Comparison of ENCODE assay signal across 8 cellular contexts in the genomic region with DNA sequence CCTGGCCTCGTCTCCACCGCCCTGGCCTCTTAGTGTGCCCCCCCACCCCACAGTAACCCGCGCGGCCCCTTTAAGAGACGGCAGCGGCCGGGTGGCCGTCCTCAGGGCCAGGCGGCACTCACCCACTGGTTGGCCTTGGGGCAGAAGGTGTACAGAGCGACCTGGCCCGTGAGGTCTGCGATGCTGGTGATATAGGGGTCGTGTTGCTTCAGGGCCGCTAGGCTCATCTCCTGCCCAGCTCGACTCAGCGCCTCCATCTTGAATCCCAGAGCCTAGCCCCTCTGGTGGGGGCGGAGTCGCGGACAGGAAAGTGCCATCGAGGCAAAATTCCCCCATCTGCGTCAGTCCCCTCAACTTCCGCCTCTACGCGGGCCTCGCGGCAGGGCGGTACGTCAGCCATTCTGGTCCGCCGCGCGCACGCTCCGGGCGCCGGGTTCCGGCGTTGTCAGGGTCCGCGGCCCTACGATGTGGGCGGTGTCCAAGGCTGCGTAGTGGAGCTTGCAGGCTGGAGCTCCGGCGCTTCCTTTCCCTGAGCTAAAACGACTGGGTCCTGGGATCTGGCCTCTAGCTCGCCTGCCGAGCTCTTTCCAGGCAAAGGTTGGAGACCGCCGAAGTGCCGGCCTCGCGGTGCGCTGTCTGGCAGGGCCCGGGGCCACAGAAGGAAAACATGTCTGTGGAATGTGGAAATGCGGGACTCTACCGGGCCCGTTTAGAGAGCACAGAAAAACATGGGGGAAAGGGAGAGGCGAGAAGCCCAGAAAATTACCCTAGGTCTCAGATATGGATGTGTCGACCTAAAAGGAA. TPM values are rescaled to one million over a fixed set of nuclear protein-coding genes. Genes with fewer than 3 reads are reported as not detected.
A peak's percentile ranks its signal among the peaks of the same experiment; 100 is the strongest.
DNase-seq lines count a peak whose midpoint lies in the region; ATAC-seq lines count a peak whose summit lies in the region.

DCP1A (minus strand) TSS at position 283 of the 804 bp plus-strand sequence; CDS start at position 257, 26 bp downstream.

- CTCF ChIA-PET in activated CD8-positive, alpha-beta memory T cell treated with anti-CD3 and anti-CD28 coated beads for 36 hours (lab: Charles Lee), result interaction anchor here (0.5 to 0.6 kb wide), 2 partner anchors 10 to 235 kb away, joined by 3 to 5 read pairs; no protein-coding TSS in a partner anchor

- DNase-seq in CMK (ENCODE audit: low read depth), result peak; percentile 88
- DNase-seq in HS-27A (ENCODE audit: low read depth), result peak; percentile 92
- DNase-seq in NOMO-1 (lab: John Stamatoyannopoulos, UW; ENCODE audit: unreplicated experiment in 2 of 2), result peak; percentile 91 to 93
- DNase-seq in effector memory CD8-positive, alpha-beta T cell, result peak; percentile 94 to 97 (median 95)
- peak; percentile 97 to 99 for DNase-seq in memory B cell (ENCODE audit: low spot score in 2 of 2)
- DNase-seq in stimulated activated CD8-positive, alpha-beta memory T cell treated with anti-CD3 and anti-CD28 coated beads, Interleukin-12 subunit alpha, Interleukin-12 subunit beta, amount 100 ng/mL, for 24 hours (ENCODE audit: extremely low read depth), result peak; percentile 82

- H3K27me3 Mint-ChIP-seq in effector memory CD8-positive, alpha-beta T cell, result no peaks in the 10 kb centered on the region
- H3K27me3 Mint-ChIP-seq in memory B cell, result no peaks in the 10 kb centered on the region

- H3K4me3 Mint-ChIP-seq in effector memory CD8-positive, alpha-beta T cell, result peak within 1 kb of the TSS; percentile 98
- peak within 1 kb of the TSS; percentile 99 for H3K4me3 Mint-ChIP-seq in memory B cell

- ATAC-seq in GM19467 (IDR thresholded peaks at IDR 0.05; ENCODE audit: unreplicated experiment) (peak; percentile 91), memory B cell (ENCODE audit: low read depth) (peak; percentile 95)
- peak; percentile 95 for ATAC-seq in effector memory CD8-positive, alpha-beta T cell (replicated peaks)

- peaks cover 18 to 33% of the 10 kb centered on the region in 2 donors for H3K4me1 Mint-ChIP-seq in effector memory CD8-positive, alpha-beta T cell (ENCODE audit: low read depth in 2 of 2)
- peaks cover 10% of the 10 kb centered on the region for H3K4me1 Mint-ChIP-seq in memory B cell

- H3K36me3 Mint-ChIP-seq in effector memory CD8-positive, alpha-beta T cell (ENCODE audit: insufficient read depth), result peaks cover 34% of the 10 kb centered on the region
- peaks cover 7% of the 10 kb centered on the region for H3K36me3 Mint-ChIP-seq in memory B cell

- H3K9me3 Mint-ChIP-seq in effector memory CD8-positive, alpha-beta T cell, result peaks cover 0 to 2% of the 10 kb centered on the region in 2 donors
- H3K9me3 Mint-ChIP-seq in memory B cell, result no peaks in the 10 kb centered on the region

- POLR2A ChIA-PET in activated CD8-positive, alpha-beta memory T cell treated with anti-CD3 and anti-CD28 coated beads for 36 hours (lab: Charles Lee), result interaction anchor here (1.5 kb wide), 1 partner anchor 544 kb away, joined by 4 read pairs; the partner anchor contains the start of gene SELENOK

- peak within 1 kb of the TSS; percentile 98 to 99 for H3K27ac Mint-ChIP-seq in effector memory CD8-positive, alpha-beta T cell
- peak within 1 kb of the TSS; percentile 99 for H3K27ac Mint-ChIP-seq in memory B cell

RNA-seq across cellular contexts. Expression of gene DCP1A, which starts in this region (rescaled TPM):
- total RNA-seq in activated CD8-positive, alpha-beta memory T cell treated with anti-CD3 and anti-CD28 coated beads for 36 hours, result 10 to 100 TPM; 37.9 to 40.5 TPM

Comparison
In these comparisons a context has a peak if more than half of its experiments do, and no peak if none do; other contexts are left out.
1. Peak in every context shown above with its lines: DNase-seq and ATAC-seq.